Comparison of ENCODE assay signal across 17 cellular contexts in genomic region chr1:61174060-61174788, GRCh38.
DNase-seq lines count a peak whose midpoint lies in the region; ATAC-seq and TF ChIP-seq lines count a peak whose summit lies in the region.
"Had no signal": no experiment of that assay in that cellular context is flagged by ENCODE, and none has a peak within 500 bp of the region (broad histone marks: within the 10 kb centered on the region; RNA-seq: fewer than 3 reads in every experiment).

No MANE protein-coding gene starts in this region.

- POLR2A ChIA-PET in OCI-LY7 (lab: Charles Lee), result no interaction called here

- intact Hi-C loops in OCI-LY7 (cut with micrococcal nuclease; ENCODE audit: unreplicated experiment), result no loop called here

- CTCF ChIA-PET in OCI-LY7 (lab: Charles Lee; ENCODE audit: unreplicated experiment), result no interaction called here

- H3K9me2 ChIP-seq in OCI-LY7 (ENCODE audit: insufficient read depth, low read length), result no peaks in the 10 kb centered on the region

- H3K27me3 ChIP-seq in gastroesophageal sphincter (no peaks in the 10 kb centered on the region), HAP-1 (ENCODE audit: low read depth) (no peaks in the 10 kb centered on the region)

- no peak overlapping the region for H3K4me2 ChIP-seq in OCI-LY7 (ENCODE audit: low read length)

- H2AFZ ChIP-seq in OCI-LY7 (ENCODE audit: low read length), result no peak overlapping the region

- TF ChIP-seq EP300 in gastroesophageal sphincter (IDR thresholded peaks at IDR 0.05), result no peak

- H4K20me1 ChIP-seq in OCI-LY7 (ENCODE audit: insufficient read depth, low read length), result no peaks in the 10 kb centered on the region

- H3K4me3 ChIP-seq in OCI-LY7 (ENCODE audit: low read depth, low read length, poor library complexity, severe bottlenecking) (no peak overlapping the region), gastroesophageal sphincter (no peak overlapping the region), HAP-1 (no peak overlapping the region)
- H3K4me3 ChIP-seq: mucosa of descending colon had no signal

- H3K79me2 ChIP-seq in OCI-LY7 (ENCODE audit: insufficient read depth, low read depth, low read length), result no peaks in the 10 kb centered on the region

- no peaks in the 10 kb centered on the region for H3K4me1 ChIP-seq in OCI-LY7 (ENCODE audit: insufficient read depth, low read length, poor library complexity, severe bottlenecking)
- peaks cover 20 to 96% (median 36%) of the 10 kb centered on the region in 3 donors for H3K4me1 ChIP-seq in gastroesophageal sphincter
- H3K4me1 ChIP-seq in HAP-1, result peaks cover 7% of the 10 kb centered on the region; the same call in 1 of the 2 replicates

- TF ChIP-seq CTCF in OCI-LY7 (conservative IDR thresholded peaks at IDR 0.05; ENCODE audit: low read length) (no peak), gastroesophageal sphincter (IDR thresholded peaks at IDR 0.05) (no peak)

- in situ Hi-C loops in HAP-1 (cut with MboI; ENCODE audit: low sequenced_read_pairs), result no loop called here

- TF ChIP-seq POLR2A in gastroesophageal sphincter (IDR thresholded peaks at IDR 0.05), result no peak

- ATAC-seq in gastroesophageal sphincter, result no peak
- ATAC-seq in GM18907 (IDR thresholded peaks at IDR 0.05; ENCODE audit: unreplicated experiment), result no peak
- ATAC-seq: mucosa of descending colon had no signal

- H3K36me3 ChIP-seq in OCI-LY7 (ENCODE audit: insufficient read depth, low read length) (no peaks in the 10 kb centered on the region), gastroesophageal sphincter (no peaks in the 10 kb centered on the region), HAP-1 (replicated peaks) (no peaks in the 10 kb centered on the region)

- DNase-seq in DMS 273 (lab: John Stamatoyannopoulos, UW; ENCODE audit: unreplicated experiment) (peak; percentile 61), DMS 273 treated with DMSO at 0.1 percent for 48 hours (lab: John Stamatoyannopoulos, UW) (no peak), OCI-LY7 (ENCODE audit: low spot score) (peak; percentile 3), superior temporal gyrus (ENCODE audit: extremely low spot score) (peak; percentile 26), HAP-1 (ENCODE audit: low spot score in 2 of 2) (no peak), NCI-H2029 (lab: John Stamatoyannopoulos, UW) (no peak)
- DNase-seq: activated CD4-positive, alpha-beta T cell treated with anti-CD3 and anti-CD28 coated beads for 48 hours; activated T-cell treated with anti-CD3 and anti-CD28 coated beads for 4 hours; central memory CD4-positive, alpha-beta T cell; mucosa of descending colon; NCI-H1930; NCI-H774; small intestine had no signal

- no TSS peak for BruUV-seq in OCI-LY7 (replicated peaks; lab: Mats Ljungman, UMichigan)

- no peaks in the 10 kb centered on the region for H3K9me3 ChIP-seq in OCI-LY7 (ENCODE audit: low read length)
- no peaks in the 10 kb centered on the region for H3K9me3 ChIP-seq in gastroesophageal sphincter
- no peaks in the 10 kb centered on the region for H3K9me3 ChIP-seq in HAP-1
- H3K9me3 ChIP-seq: mucosa of descending colon had no signal

- H3K27ac ChIP-seq in OCI-LY7 (ENCODE audit: low read depth, low read length, poor library complexity, severe bottlenecking), result no peak overlapping the region
- peak overlapping the region in 3 of 4 donors; percentile 40 to 63 (median 45) for H3K27ac ChIP-seq in gastroesophageal sphincter
- H3K27ac ChIP-seq: 22Rv1, C4-2B had no signal

- 20 to 46% methylated on average over 2 to 4 of the region's 5 CpGs for WGBS in gastroesophageal sphincter (ENCODE audit: low coverage in 1 of 2), 2 donors

Comparison
In these comparisons a context has a peak if more than half of its experiments do, and no peak if none do; other contexts are left out.
1. DNase-seq: peak in DMS 273 (single experiment), OCI-LY7 (single experiment) and superior temporal gyrus (single experiment); none in DMS 273 treated with DMSO at 0.1 percent for 48 hours (single experiment), HAP-1 (0 of 2) and NCI-H2029 (single experiment).